1 cellular context compared by ENCODE assay signal in the genomic region with DNA sequence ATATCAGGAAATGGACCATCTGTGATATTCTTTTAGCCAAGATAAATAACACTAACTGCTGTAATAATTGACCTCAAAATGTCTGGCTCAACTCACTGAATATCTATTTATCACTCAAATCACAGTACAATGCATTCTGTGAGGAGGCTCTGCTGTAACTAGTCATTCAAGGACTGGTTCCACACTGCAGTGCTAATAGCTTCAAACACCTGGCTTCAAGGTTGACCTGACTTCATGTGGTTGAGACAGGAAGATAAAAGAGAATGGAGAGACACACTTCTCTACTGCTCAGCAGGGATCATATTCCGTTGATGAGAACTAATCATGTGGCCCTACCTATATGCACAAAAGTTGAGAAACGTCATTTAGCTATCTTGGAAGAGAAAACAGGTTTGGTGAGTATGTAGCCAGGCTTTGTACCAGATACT.
TF ChIP-seq lines count a peak whose summit lies in the region.

No MANE protein-coding gene starts in this region.

TF ChIP-seq in GM12878, 131 proteins besides CTCF, POLR2A, EP300 and RAD21 (continued from another document):
- no peak for TF ChIP-seq LARP7 (IDR thresholded peaks at IDR 0.05)
- no peak for TF ChIP-seq HDAC6 (IDR thresholded peaks at IDR 0.05; ENCODE audit: unreplicated experiment)
- TF ChIP-seq NR2F1 (conservative IDR thresholded peaks at IDR 0.05) = peak; percentile 52; the same call in 1 of the 2 replicates
- TF ChIP-seq, protein P1, sequence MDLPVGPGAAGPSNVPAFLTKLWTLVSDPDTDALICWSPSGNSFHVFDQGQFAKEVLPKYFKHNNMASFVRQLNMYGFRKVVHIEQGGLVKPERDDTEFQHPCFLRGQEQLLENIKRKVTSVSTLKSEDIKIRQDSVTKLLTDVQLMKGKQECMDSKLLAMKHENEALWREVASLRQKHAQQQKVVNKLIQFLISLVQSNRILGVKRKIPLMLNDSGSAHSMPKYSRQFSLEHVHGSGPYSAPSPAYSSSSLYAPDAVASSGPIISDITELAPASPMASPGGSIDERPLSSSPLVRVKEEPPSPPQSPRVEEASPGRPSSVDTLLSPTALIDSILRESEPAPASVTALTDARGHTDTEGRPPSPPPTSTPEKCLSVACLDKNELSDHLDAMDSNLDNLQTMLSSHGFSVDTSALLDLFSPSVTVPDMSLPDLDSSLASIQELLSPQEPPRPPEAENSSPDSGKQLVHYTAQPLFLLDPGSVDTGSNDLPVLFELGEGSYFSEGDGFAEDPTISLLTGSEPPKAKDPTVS (IDR thresholded peaks at IDR 0.05; ENCODE audit: low read depth, low read length) = no peak
- no peak for TF ChIP-seq E2F8 (IDR thresholded peaks at IDR 0.05; ENCODE audit: low read depth, partially characterized antibody)
- peak; percentile 27 to 51; a peak in 2 of 4 replicates for TF ChIP-seq IKZF2 (IDR thresholded peaks at IDR 0.05)
- peak; percentile 44; the same call in 1 of the 2 replicates for TF ChIP-seq IRF4 (IDR thresholded peaks at IDR 0.05; ENCODE audit: low read depth, low read length)
- no peak for TF ChIP-seq MEF2A (IDR thresholded peaks at IDR 0.05; ENCODE audit: insufficient read depth, low read depth, low read length)
- peak; percentile 33; the same call in 1 of the 2 replicates for TF ChIP-seq TCF3 (IDR thresholded peaks at IDR 0.05; ENCODE audit: borderline replicate concordance, insufficient read depth, low read depth, low read length)
- TF ChIP-seq, protein P2, sequence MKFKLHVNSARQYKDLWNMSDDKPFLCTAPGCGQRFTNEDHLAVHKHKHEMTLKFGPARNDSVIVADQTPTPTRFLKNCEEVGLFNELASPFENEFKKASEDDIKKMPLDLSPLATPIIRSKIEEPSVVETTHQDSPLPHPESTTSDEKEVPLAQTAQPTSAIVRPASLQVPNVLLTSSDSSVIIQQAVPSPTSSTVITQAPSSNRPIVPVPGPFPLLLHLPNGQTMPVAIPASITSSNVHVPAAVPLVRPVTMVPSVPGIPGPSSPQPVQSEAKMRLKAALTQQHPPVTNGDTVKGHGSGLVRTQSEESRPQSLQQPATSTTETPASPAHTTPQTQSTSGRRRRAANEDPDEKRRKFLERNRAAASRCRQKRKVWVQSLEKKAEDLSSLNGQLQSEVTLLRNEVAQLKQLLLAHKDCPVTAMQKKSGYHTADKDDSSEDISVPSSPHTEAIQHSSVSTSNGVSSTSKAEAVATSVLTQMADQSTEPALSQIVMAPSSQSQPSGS (IDR thresholded peaks at IDR 0.05; ENCODE audit: low read length) = peak; percentile 43; the same call in 1 of the 2 replicates
- no peak; the same call in 1 of the 2 replicates for TF ChIP-seq IKZF1 (conservative IDR thresholded peaks at IDR 0.05)
- no peak; the same call in 1 of the 2 replicates for TF ChIP-seq GATAD2B (conservative IDR thresholded peaks at IDR 0.05; ENCODE audit: low read depth)
- TF ChIP-seq EZH2 (IDR thresholded peaks at IDR 0.05; ENCODE audit: borderline replicate concordance, control insufficient read depth, low read depth, low read length) = no peak
- TF ChIP-seq BACH1 (IDR thresholded peaks at IDR 0.05; ENCODE audit: borderline replicate concordance) = no peak
- peak; percentile 86 for TF ChIP-seq TCF12 (IDR thresholded peaks at IDR 0.05; ENCODE audit: low read depth, low read length)
- no peak for TF ChIP-seq FOXK2 (IDR thresholded peaks at IDR 0.05)
- no peak for TF ChIP-seq SKIL (IDR thresholded peaks at IDR 0.05; ENCODE audit: low read depth, poor library complexity, severe bottlenecking)
- TF ChIP-seq CBFB (IDR thresholded peaks at IDR 0.05; ENCODE audit: low read depth) = no peak
- TF ChIP-seq HCFC1 (IDR thresholded peaks at IDR 0.05; ENCODE audit: low read length) = no peak
- TF ChIP-seq BHLHE40 (IDR thresholded peaks at IDR 0.05; ENCODE audit: borderline replicate concordance in 1 of 2, low read depth in 2 of 2, low read length in 1 of 2) = 0 out of 4 replicates have a peak, but pooled peaks of 1 of the 2 experiments have one; percentile 6
